22 cellular contexts compared by ENCODE assay signal in the genomic region with DNA sequence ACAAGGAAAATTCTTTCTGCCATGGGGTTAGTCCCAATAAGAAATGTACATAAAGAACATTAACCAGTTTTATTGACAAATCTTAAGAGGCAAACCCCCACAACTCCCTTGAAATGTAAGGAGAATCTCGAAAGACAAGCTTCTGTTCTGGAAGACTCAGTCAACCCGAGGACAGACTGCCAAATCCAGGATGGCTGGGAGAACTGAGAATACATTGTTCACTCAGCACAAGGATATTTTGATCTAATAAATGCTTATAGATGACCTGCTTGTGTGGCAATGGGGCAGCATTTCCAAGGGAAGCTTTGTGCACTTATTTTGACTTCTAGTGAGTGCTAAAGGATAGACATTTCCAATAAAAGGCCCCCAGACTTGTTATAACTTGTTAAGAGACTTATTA.
"Had no signal": no experiment of that assay in that cellular context is flagged by ENCODE, and none has a peak within 500 bp of the region (broad histone marks: within the 10 kb centered on the region; RNA-seq: fewer than 3 reads in every experiment).

No MANE protein-coding gene starts in this region.

- H3K27me3 Mint-ChIP-seq: dendritic cell treated with granulocyte-macrophage colony-stimulating factor and Interleukin-4, amounts not matched to agents 40 ng/mL and 50 ng/mL, for 4 days; effector memory CD8-positive, alpha-beta T cell had no signal

- H3K27ac Mint-ChIP-seq: dendritic cell treated with granulocyte-macrophage colony-stimulating factor and Interleukin-4, amounts not matched to agents 40 ng/mL and 50 ng/mL, for 4 days; effector memory CD8-positive, alpha-beta T cell; endodermal cell; memory B cell had no signal

- H3K9me3 Mint-ChIP-seq: dendritic cell treated with granulocyte-macrophage colony-stimulating factor and Interleukin-4, amounts not matched to agents 40 ng/mL and 50 ng/mL, for 4 days; endodermal cell; memory B cell had no signal

- H3K4me1 Mint-ChIP-seq: endodermal cell, memory B cell had no signal

- H3K36me3 Mint-ChIP-seq: memory B cell had no signal

- DNase-seq: colonic mucosa; cortex of kidney; effector CD8-positive, alpha-beta T cell; effector memory CD8-positive, alpha-beta T cell; endodermal cell; erythroblast; esophagus squamous epithelium; foreskin fibroblast; glutamatergic neuron; head of caudate nucleus; heart right ventricle; hippocampal formation; left cardiac atrium; left lung; left ventricle myocardium superior; lower lobe of right lung; mesendoderm; midbrain had no signal

- H3K4me3 Mint-ChIP-seq: dendritic cell treated with granulocyte-macrophage colony-stimulating factor and Interleukin-4, amounts not matched to agents 40 ng/mL and 50 ng/mL, for 4 days; effector memory CD8-positive, alpha-beta T cell; endodermal cell; memory B cell had no signal

- ATAC-seq: effector memory CD8-positive, alpha-beta T cell; esophagus mucosa; gastroesophageal sphincter; heart right ventricle; left cardiac atrium; left lung; left ventricle myocardium superior; lower lobe of right lung had no signal
